8 cellular contexts compared by ENCODE assay signal in the genomic region with DNA sequence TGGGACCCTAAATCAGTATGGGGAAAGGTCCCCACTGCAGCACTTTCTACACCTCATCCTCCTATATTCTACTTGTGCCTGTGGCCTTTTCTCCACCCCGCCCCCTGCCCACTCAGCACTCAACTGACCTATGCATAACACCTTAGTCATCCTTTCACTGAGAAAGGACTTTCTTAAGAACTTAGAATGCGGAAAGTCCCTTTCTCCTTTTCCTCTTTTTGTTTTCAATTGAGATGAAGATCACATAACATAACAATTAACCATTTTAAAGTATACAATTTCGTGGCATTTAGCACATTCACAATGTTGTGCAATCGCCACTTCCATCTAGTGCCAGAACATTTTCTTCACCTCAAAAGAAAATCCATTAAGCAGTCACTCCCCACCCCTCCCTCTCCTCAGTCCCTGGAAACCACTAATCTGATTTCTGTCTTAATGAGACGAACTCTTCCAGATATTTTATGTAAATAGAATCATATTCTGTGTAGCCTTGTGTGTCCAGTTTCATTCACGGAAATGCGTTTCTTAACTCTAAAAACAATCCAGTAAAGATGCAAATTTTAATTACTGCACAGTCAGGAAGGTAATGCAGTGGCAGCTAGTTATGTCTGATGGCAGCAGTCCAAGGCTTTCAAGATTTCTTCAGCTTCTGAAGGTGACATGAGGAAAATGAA. TPM values are rescaled to one million over a fixed set of nuclear protein-coding genes. Genes with fewer than 3 reads are reported as not detected.
DNase-seq lines count a peak whose midpoint lies in the region; ATAC-seq lines count a peak whose summit lies in the region.

No MANE protein-coding gene starts in this region.

- H3K27me3 ChIP-seq in HUES64 (ENCODE audit: insufficient read depth, low read length) (no peaks in the 10 kb centered on the region), H7 (ENCODE audit: control insufficient read depth, insufficient read depth, low read length) (no peaks in the 10 kb centered on the region)

- H3K4me3 Mint-ChIP-seq in activated T-helper 1 cell treated with anti-CD3 and anti-CD28 coated beads, Interleukin-12 subunit alpha, Interleukin-12 subunit beta, Interleukin-2, Interleukin-4 antibody, amounts not matched to agents 30 ng/mL and 10 ng/mL and 1 ng/mL, durations not matched to agents 14 hours and 24 hours and 36 hours, result peak overlapping the region; percentile 57

- intact Hi-C loops in activated T-helper 1 cell treated with anti-CD3 and anti-CD28 coated beads, Interleukin-12 subunit alpha, Interleukin-12 subunit beta, Interleukin-2, Interleukin-4 antibody, amounts not matched to agents 30 ng/mL and 10 ng/mL and 1 ng/mL, durations not matched to agents 14 hours and 24 hours and 36 hours (cut with micrococcal nuclease), result loop anchor here (1.0 to 5.0 kb wide), 5 partner anchors 31 to 205 kb away; no protein-coding TSS in a partner anchor

- H3K9me3 ChIP-seq in HUES64 (ENCODE audit: insufficient read depth, low read depth, low read length), result no peaks in the 10 kb centered on the region

- 47% methylated on average over 6 of the region's 7 CpGs for WGBS in HUES64

- DNase-seq in A172 (ENCODE audit: low spot score), result peak; percentile 82
- DNase-seq in activated T-helper 1 cell treated with anti-CD3 and anti-CD28 coated beads, Interleukin-12 subunit alpha, Interleukin-12 subunit beta, Interleukin-2, Interleukin-4 antibody, amounts not matched to agents 30 ng/mL and 10 ng/mL and 1 ng/mL, durations not matched to agents 14 hours and 24 hours and 36 hours (ENCODE audit: low spot score), result no peak
- peak; percentile 23 for DNase-seq in medulla oblongata (ENCODE audit: extremely low spot score)
- no peak for DNase-seq in SIG-M5 (lab: John Stamatoyannopoulos, UW)
- no peak for DNase-seq in central memory CD4-positive, alpha-beta T cell
- DNase-seq in H7, result no peak

- H3K4me3 ChIP-seq in HUES64 (ENCODE audit: low read length) (no peak overlapping the region), H7 (ENCODE audit: insufficient read depth, low read depth, low read length) (no peak overlapping the region)

- peak overlapping the region; percentile 24; the same call in 1 of the 2 replicates for H3K27ac ChIP-seq in HUES64 (ENCODE audit: low read depth, low read length)

- peak; percentile 66 for ATAC-seq in GM18868 (IDR thresholded peaks at IDR 0.05; ENCODE audit: unreplicated experiment)

- peaks cover 18% of the 10 kb centered on the region for H3K4me1 ChIP-seq in HUES64 (ENCODE audit: insufficient read depth, low read length)

- H3K36me3 Mint-ChIP-seq in activated T-helper 1 cell treated with anti-CD3 and anti-CD28 coated beads, Interleukin-12 subunit alpha, Interleukin-12 subunit beta, Interleukin-2, Interleukin-4 antibody, amounts not matched to agents 30 ng/mL and 10 ng/mL and 1 ng/mL, durations not matched to agents 14 hours and 24 hours and 36 hours (ENCODE audit: low read depth), result peaks cover 3% of the 10 kb centered on the region

- H3K4me1 Mint-ChIP-seq in activated T-helper 1 cell treated with anti-CD3 and anti-CD28 coated beads, Interleukin-12 subunit alpha, Interleukin-12 subunit beta, Interleukin-2, Interleukin-4 antibody, amounts not matched to agents 30 ng/mL and 10 ng/mL and 1 ng/mL, durations not matched to agents 14 hours and 24 hours and 36 hours (ENCODE audit: low read depth), result peaks cover 31% of the 10 kb centered on the region

- no peak overlapping the region for H3K9ac ChIP-seq in HUES64 (ENCODE audit: low read depth, low read length)

- peak overlapping the region; percentile 40 for H3K27ac Mint-ChIP-seq in activated T-helper 1 cell treated with anti-CD3 and anti-CD28 coated beads, Interleukin-12 subunit alpha, Interleukin-12 subunit beta, Interleukin-2, Interleukin-4 antibody, amounts not matched to agents 30 ng/mL and 10 ng/mL and 1 ng/mL, durations not matched to agents 14 hours and 24 hours and 36 hours

- H3K9me3 Mint-ChIP-seq in activated T-helper 1 cell treated with anti-CD3 and anti-CD28 coated beads, Interleukin-12 subunit alpha, Interleukin-12 subunit beta, Interleukin-2, Interleukin-4 antibody, amounts not matched to agents 30 ng/mL and 10 ng/mL and 1 ng/mL, durations not matched to agents 14 hours and 24 hours and 36 hours, result no peaks in the 10 kb centered on the region

- peaks cover 2% of the 10 kb centered on the region for H3K27me3 Mint-ChIP-seq in activated T-helper 1 cell treated with anti-CD3 and anti-CD28 coated beads, Interleukin-12 subunit alpha, Interleukin-12 subunit beta, Interleukin-2, Interleukin-4 antibody, amounts not matched to agents 30 ng/mL and 10 ng/mL and 1 ng/mL, durations not matched to agents 14 hours and 24 hours and 36 hours (ENCODE audit: insufficient read depth)

- no peaks in the 10 kb centered on the region for H3K36me3 ChIP-seq in HUES64 (ENCODE audit: insufficient read depth, low read length)
- H3K36me3 ChIP-seq in H7 (replicated peaks; ENCODE audit: control insufficient read depth, insufficient read depth, low read length), result no peaks in the 10 kb centered on the region

RNA-seq across cellular contexts. Expression of a gene that starts 41.7 kb away (rescaled TPM):
- 16.0 and 17.2 TPM in 2 replicates for total RNA-seq in A172 (2014; rRNA removed; shearing (Covaris generic))
- polyA plus RNA-seq in HUES64 (2013, experiment 1 of 2), result 5.0 TPM
- 4.3 TPM for polyA plus RNA-seq in HUES64 (2013, experiment 2 of 2)
- 36.4 and 38.6 TPM in 2 replicates for total RNA-seq in activated T-helper 1 cell treated with anti-CD3 and anti-CD28 coated beads, Interleukin-12 subunit alpha, Interleukin-12 subunit beta, Interleukin-2, Interleukin-4 antibody, amounts not matched to agents 30 ng/mL and 10 ng/mL and 1 ng/mL, durations not matched to agents 14 hours and 24 hours and 36 hours
- 0.14 TPM in 1 of 2 replicates, not detected in the other for total RNA-seq in H7 (2014; rRNA removed; shearing (Covaris generic))

Comparison
In these comparisons a context has a peak if more than half of its experiments do, and no peak if none do; other contexts are left out.
1. DNase-seq: peak in A172 (single experiment) and medulla oblongata (single experiment); none in activated T-helper 1 cell treated with anti-CD3 and anti-CD28 coated beads, Interleukin-12 subunit alpha, Interleukin-12 subunit beta, Interleukin-2, Interleukin-4 antibody, amounts not matched to agents 30 ng/mL and 10 ng/mL and 1 ng/mL, durations not matched to agents 14 hours and 24 hours and 36 hours (single experiment), SIG-M5 (single experiment), central memory CD4-positive, alpha-beta T cell (single experiment) and H7 (single experiment).
2. RNA of a gene that starts 41.7 kb away (total RNA-seq): 36.4 to 38.6 TPM in activated T-helper 1 cell treated with anti-CD3 and anti-CD28 coated beads, Interleukin-12 subunit alpha, Interleukin-12 subunit beta, Interleukin-2, Interleukin-4 antibody, amounts not matched to agents 30 ng/mL and 10 ng/mL and 1 ng/mL, durations not matched to agents 14 hours and 24 hours and 36 hours and 16.0 to 17.2 TPM in A172; 0.14 TPM in H7; every median in the first group is over 10 times any median in the second.